ENCODE assay signal across 24 cellular contexts in genomic region chr20:63889241-63890200, GRCh38. TPM values are rescaled to one million over a fixed set of nuclear protein-coding genes. Genes with fewer than 3 reads are reported as not detected.
DNase-seq lines count a peak whose midpoint lies in the region; ATAC-seq and TF ChIP-seq lines count a peak whose summit lies in the region.
"Had no signal": no experiment of that assay in that cellular context is flagged by ENCODE, and none has a peak within 500 bp of the region (broad histone marks: within the 10 kb centered on the region; RNA-seq: fewer than 3 reads in every experiment).

No MANE protein-coding gene starts in this region.

- no peak overlapping the region for H3K18ac ChIP-seq in IMR-90 (ENCODE audit: low read depth, low read length)

- no peak overlapping the region for H3K23ac ChIP-seq in IMR-90 (ENCODE audit: low read depth, low read length)

- H3K4me2 ChIP-seq in IMR-90 (ENCODE audit: low read depth, low read length) (no peak overlapping the region), Karpas-422 (ENCODE audit: low read depth, low read length, poor library complexity, severe bottlenecking) (no peak overlapping the region)
- H3K4me2 ChIP-seq: GM23338 had no signal

- DNase-seq in IMR-90, result peak; percentile 35
- peak; percentile 57 for DNase-seq in cerebellar nuclear complex (lab: John Stamatoyannopoulos, UW)
- DNase-seq in nephron progenitor cell, result no peak
- DNase-seq in GOT3 (lab: John Stamatoyannopoulos, UW), result no peak
- DNase-seq in Karpas-422, result no peak
- DNase-seq: activated CD4-positive, CD25-positive, alpha-beta regulatory T cell treated with anti-CD3 and anti-CD28 coated beads, Interleukin-2, amount 50 U/mL, for 72 hours; activated naive CD4-positive, alpha-beta T cell treated with anti-CD3 and anti-CD28 coated beads for 36 hours; body of pancreas; effector CD4-positive, alpha-beta T cell; naive thymus-derived CD4-positive, alpha-beta T cell; NCI-H1694 treated with DMSO at 0.1 percent for 48 hours; NK-92 treated with Interleukin-12 subunit alpha and Interleukin-12 subunit beta, amount 100 ng/mL, for 24 hours; SJCRH30; stimulated activated naive CD4-positive, alpha-beta T cell; T-helper 2 cell had no signal

- H2AFZ ChIP-seq in ACC112 (ENCODE audit: low read length, unreplicated experiment) (no peak overlapping the region), IMR-90 (replicated peaks; ENCODE audit: low read length, poor library complexity) (no peak overlapping the region), Karpas-422 (ENCODE audit: low read length) (no peak overlapping the region)
- H2AFZ ChIP-seq: GM23338 had no signal

- H3K4me1 ChIP-seq in ACC112 (ENCODE audit: control insufficient read depth, insufficient read depth, low read length, unreplicated experiment) (peaks cover 8% of the 10 kb centered on the region), IMR-90 (ENCODE audit: control insufficient read depth, insufficient read depth, low read length) (peaks cover 13% of the 10 kb centered on the region), Karpas-422 (ENCODE audit: low read length) (0 out of 2 replicates have a peak, but pooled peaks cover 1% of the 10 kb centered on the region)
- H3K4me1 ChIP-seq: SJCRH30 had no signal

- CTCF ChIA-PET in IMR-90 (lab: Yijun Ruan, JAX), result no interaction called here

- TF ChIP-seq CTCF in IMR-90 (conservative IDR thresholded peaks at IDR 0.05; ENCODE audit: low read depth, low read length), result no peak
- no peak for TF ChIP-seq CTCF in nephron progenitor cell (IDR thresholded peaks at IDR 0.05)

- H4K20me1 ChIP-seq in IMR-90 (ENCODE audit: insufficient read depth, low read length), result peaks cover 67% of the 10 kb centered on the region
- H4K20me1 ChIP-seq in Karpas-422 (ENCODE audit: insufficient read depth, low read depth, low read length), result no peaks in the 10 kb centered on the region

- H3K79me2 ChIP-seq in ACC112 (ENCODE audit: control insufficient read depth, insufficient read depth, low read length, unreplicated experiment) (peaks cover 7% of the 10 kb centered on the region), Karpas-422 (ENCODE audit: low read length) (no peaks in the 10 kb centered on the region)

- TF ChIP-seq RAD21 in IMR-90 (IDR thresholded peaks at IDR 0.05; ENCODE audit: low read length), result no peak

- no peaks in the 10 kb centered on the region for H3K9me3 Mint-ChIP-seq in nephron progenitor cell
- H3K9me3 Mint-ChIP-seq: activated naive CD4-positive, alpha-beta T cell treated with anti-CD3 and anti-CD28 coated beads for 36 hours; GM23338; naive thymus-derived CD4-positive, alpha-beta T cell had no signal

- H3K27me3 ChIP-seq in ACC112 (ENCODE audit: insufficient read depth, low read length) (no peaks in the 10 kb centered on the region), IMR-90 (ENCODE audit: control insufficient read depth, insufficient read depth, low read length) (no peaks in the 10 kb centered on the region), Karpas-422 (ENCODE audit: low read length) (no peaks in the 10 kb centered on the region)
- H3K27me3 ChIP-seq: body of pancreas, SJCRH30 had no signal

- no peak overlapping the region for H4K8ac ChIP-seq in IMR-90 (ENCODE audit: low read depth in 2 of 2, low read length in 2 of 2)

- 94% methylated on average over 16 of the region's 25 CpGs; no CpG with 5 or more reads in 1 of the 2 experiments for WGBS in IMR-90 (ENCODE audit: extremely low coverage in 2 of 2, insufficient read length in 1 of 2), 2 experiments

- no peak overlapping the region for H4K5ac ChIP-seq in IMR-90 (ENCODE audit: low read depth, low read length)

- H2BK20ac ChIP-seq in IMR-90 (ENCODE audit: low read depth, low read length), result no peak overlapping the region

- dilution Hi-C loops in IMR-90 (cut with HindIII; ENCODE audit: low sequenced_read_pairs, unreplicated experiment), result no loop called here

- peaks cover 7% of the 10 kb centered on the region for H3K4me1 Mint-ChIP-seq in nephron progenitor cell

- POLR2A ChIA-PET in IMR-90 (lab: Charles Lee; ENCODE audit: unreplicated experiment), result no interaction called here

- H3K9me2 ChIP-seq in Karpas-422 (replicated peaks; ENCODE audit: insufficient read depth, low read length), result no peaks in the 10 kb centered on the region

- no peak overlapping the region for H3K4me3 ChIP-seq in ACC112 (ENCODE audit: low read depth, low read length)
- no peak overlapping the region for H3K4me3 ChIP-seq in IMR-90 (ENCODE audit: insufficient read depth, low read depth, low read length)
- H3K4me3 ChIP-seq in Karpas-422 (ENCODE audit: low read length), result no peak overlapping the region
- H3K4me3 ChIP-seq: body of pancreas, GM23338, SJCRH30 had no signal

- peak overlapping the region; percentile 10 for H2BK5ac ChIP-seq in IMR-90 (ENCODE audit: low read depth, low read length, poor library complexity, severe bottlenecking)

- H3K27ac Mint-ChIP-seq in nephron progenitor cell, result peak overlapping the region; percentile 71
- H3K27ac Mint-ChIP-seq: activated naive CD4-positive, alpha-beta T cell treated with anti-CD3 and anti-CD28 coated beads for 36 hours; GM23338 had no signal

- H3K9me3 ChIP-seq in IMR-90 (ENCODE audit: control insufficient read depth, insufficient read depth, low read length), result no peaks in the 10 kb centered on the region
- H3K9me3 ChIP-seq in Karpas-422 (ENCODE audit: low read length), result no peaks in the 10 kb centered on the region
- H3K9me3 ChIP-seq: body of pancreas, SJCRH30 had no signal

- H3K9me1 ChIP-seq in IMR-90 (ENCODE audit: insufficient read depth, low read length), result peaks cover 13% of the 10 kb centered on the region

- H3K36me3 ChIP-seq in ACC112 (ENCODE audit: insufficient read depth, low read length) (peaks cover 6% of the 10 kb centered on the region; the same call in 1 of the 2 replicates), IMR-90 (ENCODE audit: control insufficient read depth, insufficient read depth, low read length) (peaks cover 67% of the 10 kb centered on the region), Karpas-422 (ENCODE audit: insufficient read depth, low read length) (peaks cover 4% of the 10 kb centered on the region)

- H3K14ac ChIP-seq in IMR-90 (replicated peaks; ENCODE audit: low read depth, low read length), result no peak overlapping the region

- H2AK9ac ChIP-seq in IMR-90 (replicated peaks; ENCODE audit: low read depth, low read length, poor library complexity), result no peak overlapping the region

- H3K27ac ChIP-seq in ACC112 (ENCODE audit: low read depth, low read length) (peak overlapping the region; percentile 16; the same call in 1 of the 2 replicates), IMR-90 (ENCODE audit: insufficient read depth, low read length) (peak overlapping the region; percentile 7; the same call in 1 of the 2 replicates), Karpas-422 (ENCODE audit: low read length) (no peak overlapping the region)
- H3K27ac ChIP-seq: body of pancreas, SJCRH30 had no signal

- H3K4ac ChIP-seq in IMR-90 (ENCODE audit: low read depth, low read length), result no peak overlapping the region

- no peak overlapping the region for H3K56ac ChIP-seq in IMR-90 (ENCODE audit: extremely low read depth, insufficient read depth, low read length)

- H4K91ac ChIP-seq in IMR-90 (ENCODE audit: insufficient read depth, low read depth, low read length), result no peak overlapping the region

- peaks cover 35% of the 10 kb centered on the region for H3K36me3 Mint-ChIP-seq in nephron progenitor cell (ENCODE audit: low read depth)

- intact Hi-C loops in IMR-90 (cut with micrococcal nuclease), result no loop called here

- peaks cover 23 to 59% of the 10 kb centered on the region in 2 experiments for H3K79me1 ChIP-seq in IMR-90 (ENCODE audit: low read depth in 1 of 2, low read length in 2 of 2)

- H3K9ac ChIP-seq in IMR-90 (ENCODE audit: low read depth, low read length) (no peak overlapping the region; the same call in 1 of the 2 replicates), Karpas-422 (ENCODE audit: low read length) (no peak overlapping the region)

- no peak overlapping the region for H2AK5ac ChIP-seq in IMR-90 (ENCODE audit: low read depth, low read length)

- BruUV-seq in IMR-90 (replicated peaks; lab: Mats Ljungman, UMichigan), result no TSS peak

- peaks cover 3% of the 10 kb centered on the region for H3K27me3 Mint-ChIP-seq in nephron progenitor cell (ENCODE audit: low read depth, poor library complexity)
- H3K27me3 Mint-ChIP-seq: naive thymus-derived CD4-positive, alpha-beta T cell had no signal

- in situ Hi-C loops in IMR-90 (cut with MboI; ENCODE audit: low sequenced_read_pairs), result no loop called here

- H3K4me3 Mint-ChIP-seq in nephron progenitor cell, result no peak overlapping the region
- H3K4me3 Mint-ChIP-seq: activated naive CD4-positive, alpha-beta T cell treated with anti-CD3 and anti-CD28 coated beads for 36 hours; GM23338; naive thymus-derived CD4-positive, alpha-beta T cell had no signal

- TF ChIP-seq POLR2A in IMR-90 (IDR thresholded peaks at IDR 0.05; ENCODE audit: low read depth, low read length), result no peak

- ATAC-seq in IMR-90 (ENCODE audit: low read depth) (no peak), HG02973 (IDR thresholded peaks at IDR 0.05; ENCODE audit: unreplicated experiment) (no peak), GM18873 (IDR thresholded peaks at IDR 0.05; ENCODE audit: low FRiP score, unreplicated experiment) (no peak)
- ATAC-seq: body of pancreas; GM23338; naive thymus-derived CD4-positive, alpha-beta T cell had no signal

- H2BK15ac ChIP-seq in IMR-90 (ENCODE audit: low read depth, low read length), result no peak overlapping the region

- H2BK120ac ChIP-seq in IMR-90 (ENCODE audit: low read depth, low read length), result no peak overlapping the region

RNA-seq across cellular contexts. Expression of gene DNAJC5, which starts 5.4 kb away (rescaled TPM):
- total RNA-seq in IMR-90 (2012; rRNA removed), result 45.2 and 46.9 TPM in 2 replicates
- 35.6 and 36.3 TPM in 2 replicates for polyA plus RNA-seq in IMR-90 (2012; rRNA removed)
- polyA plus RNA-seq in IMR-90 (2012; cell fraction: cytosol; rRNA removed), result 34.5 and 45.2 TPM in 2 replicates
- 30.4 and 42.4 TPM in 2 replicates for polyA plus RNA-seq in IMR-90 (2012; cell fraction: nucleus; rRNA removed; ENCODE audit: low replicate concordance)
- 22.9 and 28.5 TPM in 2 replicates for total RNA-seq in Karpas-422 (2014; rRNA removed; shearing (Covaris generic); ENCODE audit: low replicate concordance)

RNA-seq across cellular contexts. Expression of gene TPD52L2, which starts 24.5 kb away (rescaled TPM):
- 113 and 119 TPM in 2 replicates for total RNA-seq in IMR-90 (2012; rRNA removed)
- polyA plus RNA-seq in IMR-90 (2012; rRNA removed), result 189 and 191 TPM in 2 replicates
- 217 and 218 TPM in 2 replicates for polyA plus RNA-seq in IMR-90 (2012; cell fraction: cytosol; rRNA removed)
- 189 and 198 TPM in 2 replicates for polyA plus RNA-seq in IMR-90 (2012; cell fraction: nucleus; rRNA removed; ENCODE audit: low replicate concordance)
- total RNA-seq in Karpas-422 (2014; rRNA removed; shearing (Covaris generic); ENCODE audit: low replicate concordance), result 25.9 and 38.3 TPM in 2 replicates

RNA-seq across cellular contexts. Expression of gene ABHD16B, which starts 28.2 kb away (rescaled TPM):
- total RNA-seq in IMR-90 (2012; rRNA removed), result not detected in 2 replicates
- polyA plus RNA-seq in IMR-90 (2012; rRNA removed), result 0.05 TPM in 1 of 2 replicates, not detected in the other
- not detected in 2 replicates for polyA plus RNA-seq in IMR-90 (2012; cell fraction: cytosol; rRNA removed)
- polyA plus RNA-seq in IMR-90 (2012; cell fraction: nucleus; rRNA removed; ENCODE audit: low replicate concordance), result not detected in 2 replicates
- not detected in 2 replicates for total RNA-seq in Karpas-422 (2014; rRNA removed; shearing (Covaris generic); ENCODE audit: low replicate concordance)
- total RNA-seq: activated naive CD4-positive, alpha-beta T cell treated with anti-CD3 and anti-CD28 coated beads for 36 hours; body of pancreas; fibroblast of villous mesenchyme; GM23338; liver; pulmonary artery endothelial cell; SJCRH30; urinary bladder had no signal
- polyA plus RNA-seq: AG04450, GM23338 had no signal

RNA-seq across cellular contexts. Expression of gene ZBTB46, which starts 58.5 kb away (rescaled TPM):
- total RNA-seq in IMR-90 (2012; rRNA removed), result 14.9 and 15.3 TPM in 2 replicates
- polyA plus RNA-seq in IMR-90 (2012; rRNA removed), result 4.2 and 4.3 TPM in 2 replicates
- 2.4 and 4.8 TPM in 2 replicates for polyA plus RNA-seq in IMR-90 (2012; cell fraction: cytosol; rRNA removed)
- polyA plus RNA-seq in IMR-90 (2012; cell fraction: nucleus; rRNA removed; ENCODE audit: low replicate concordance), result 10.3 and 18.2 TPM in 2 replicates
- 0.18 TPM in 1 of 2 replicates, not detected in the other for total RNA-seq in Karpas-422 (2014; rRNA removed; shearing (Covaris generic); ENCODE audit: low replicate concordance)

Comparison
In these comparisons a context has a peak if more than half of its experiments do, and no peak if none do; other contexts are left out.
1. DNase-seq: peak in IMR-90 (single experiment) and cerebellar nuclear complex (2 of 2); none in nephron progenitor cell (single experiment), GOT3 (single experiment) and Karpas-422 (single experiment).